10 cellular contexts compared by ENCODE assay signal in the genomic region with DNA sequence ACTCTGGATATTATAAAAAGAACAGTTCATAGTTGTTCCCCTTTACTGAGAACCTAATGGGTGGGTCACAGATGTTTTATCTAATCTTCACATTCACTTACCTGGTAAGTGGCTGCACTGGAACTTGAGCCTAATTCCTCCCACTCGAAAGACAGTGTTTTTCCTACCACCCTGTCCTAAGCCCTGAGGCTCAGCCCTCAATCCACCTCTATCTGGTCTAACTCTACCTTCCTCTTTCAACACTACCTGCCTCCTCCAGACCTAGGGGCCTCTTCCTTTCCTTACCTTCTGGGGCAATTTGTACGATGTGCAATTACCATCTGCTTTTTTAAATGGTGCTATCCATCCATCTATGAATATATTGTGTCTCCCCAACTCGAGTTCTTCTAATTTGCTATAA. TPM values are rescaled to one million over a fixed set of nuclear protein-coding genes. Genes with fewer than 3 reads are reported as not detected.
DNase-seq lines count a peak whose midpoint lies in the region; ATAC-seq, FAIRE-seq and TF ChIP-seq lines count a peak whose summit lies in the region.
"Had no signal": no experiment of that assay in that cellular context is flagged by ENCODE, and none has a peak within 500 bp of the region (broad histone marks: within the 10 kb centered on the region; RNA-seq: fewer than 3 reads in every experiment).

No MANE protein-coding gene starts in this region.

- no peaks in the 10 kb centered on the region for H3K9me3 ChIP-seq in CD8-positive, alpha-beta T cell (ENCODE audit: low read length)
- no peaks in the 10 kb centered on the region for H3K9me3 ChIP-seq in MM.1S (replicated peaks; ENCODE audit: insufficient read depth, low read length)
- H3K9me3 ChIP-seq in endocrine pancreas (ENCODE audit: control insufficient read depth, low read length): no peaks in the 10 kb centered on the region
- H3K9me3 ChIP-seq in pancreas: no peaks in the 10 kb centered on the region
- H3K9me3 ChIP-seq in ascending aorta: no peaks in the 10 kb centered on the region

- no peak overlapping the region for H2AFZ ChIP-seq in MM.1S (ENCODE audit: low read length)

- H4K20me1 ChIP-seq in MM.1S (ENCODE audit: insufficient read depth, low read length): no peaks in the 10 kb centered on the region

- no peak overlapping the region for H3K27ac Mint-ChIP-seq in CD8-positive, alpha-beta T cell
- H3K27ac Mint-ChIP-seq: activated B cell treated with CpG ODN at 0.5 μM for 24 hours had no signal

- H3K4me3 ChIP-seq in CD8-positive, alpha-beta T cell (ENCODE audit: low read depth, low read length): no peak overlapping the region
- no peak overlapping the region for H3K4me3 ChIP-seq in MM.1S (ENCODE audit: low read length)
- peak overlapping the region; percentile 67 for H3K4me3 ChIP-seq in endocrine pancreas (ENCODE audit: control insufficient read depth, insufficient read depth, low read length)
- H3K4me3 ChIP-seq in pancreas: no peak overlapping the region
- H3K4me3 ChIP-seq in ascending aorta: no peak overlapping the region

- no peaks in the 10 kb centered on the region for H3K27me3 ChIP-seq in CD8-positive, alpha-beta T cell (ENCODE audit: insufficient read depth, low read length)
- H3K27me3 ChIP-seq in MM.1S (replicated peaks; ENCODE audit: insufficient read depth, low read length) (no peaks in the 10 kb centered on the region), endocrine pancreas (ENCODE audit: control insufficient read depth, insufficient read depth, low read length) (no peaks in the 10 kb centered on the region), pancreas (no peaks in the 10 kb centered on the region), ascending aorta (no peaks in the 10 kb centered on the region)

- H3F3A ChIP-seq in MM.1S (ENCODE audit: insufficient read depth, low read length): no peaks in the 10 kb centered on the region

- CTCF ChIA-PET in CD8-positive, alpha-beta T cell (lab: Charles Lee): interaction anchor here (0.6 to 4.3 kb wide), 31 partner anchors 8 to 355 kb away, joined by 3 to 54 read pairs (median 3); a partner anchor contains a TSS

- TF ChIP-seq CTCF in CD8-positive, alpha-beta T cell (IDR thresholded peaks at IDR 0.05): no peak
- no peak for TF ChIP-seq CTCF in MM.1S (IDR thresholded peaks at IDR 0.05; ENCODE audit: low read length)
- TF ChIP-seq CTCF in pancreas (IDR thresholded peaks at IDR 0.05): no peak
- no peak for TF ChIP-seq CTCF in ascending aorta (IDR thresholded peaks at IDR 0.05)

- peak overlapping the region; percentile 53; the same call in 1 of the 2 replicates for H3K4me2 ChIP-seq in MM.1S (ENCODE audit: low read depth, low read length)

- no peaks in the 10 kb centered on the region for H3K79me2 ChIP-seq in MM.1S (ENCODE audit: low read length)

- H3K9ac ChIP-seq in MM.1S (ENCODE audit: low read length) (no peak overlapping the region), endocrine pancreas (ENCODE audit: control insufficient read depth, insufficient read depth, low read length) (no peak overlapping the region)

- no peak for DNase-seq in CD8-positive, alpha-beta T cell
- DNase-seq in MM.1S: no peak
- DNase-seq in pancreas: no peak
- no peak for DNase-seq in effector CD4-positive, alpha-beta T cell
- no peak for DNase-seq in ascending aorta (ENCODE audit: low spot score in 2 of 2)
- DNase-seq: activated B cell treated with CpG ODN at 0.5 μM for 24 hours had no signal

- intact Hi-C loops in CD8-positive, alpha-beta T cell (cut with DNase I, micrococcal nuclease): loop anchor here (1.0 to 5.0 kb wide), 5 partner anchors 10 to 585 kb away; a partner anchor contains a TSS
- intact Hi-C loops in pancreas (cut with DNase I): loop anchor here in 1 of 3 donors (5.0 kb wide), 1 partner anchor 155 kb away; no protein-coding TSS in a partner anchor
- intact Hi-C loops in ascending aorta (cut with DNase I): loop anchor here (1.0 kb wide), 1 partner anchor 153 kb away; no protein-coding TSS in a partner anchor

- H3K27me3 Mint-ChIP-seq in CD8-positive, alpha-beta T cell (ENCODE audit: low read depth): no peaks in the 10 kb centered on the region
- H3K27me3 Mint-ChIP-seq: activated B cell treated with CpG ODN at 0.5 μM for 24 hours; stimulated activated naive CD8-positive, alpha-beta T cell treated with anti-CD3 and anti-CD28 coated beads, Interleukin-15, amount 100 ng/mL, for 72 hours had no signal

- 41 to 53% methylated on average over 3 of the region's 3 CpGs for WGBS in pancreas, 2 donors

- ATAC-seq in CD8-positive, alpha-beta T cell: no peak
- ATAC-seq in pancreas (peak; percentile 32 to 65 (median 56)), HG03280 (IDR thresholded peaks at IDR 0.05; ENCODE audit: unreplicated experiment) (no peak)

- no peak overlapping the region for H3K27ac ChIP-seq in CD8-positive, alpha-beta T cell (ENCODE audit: low read depth, low read length)
- H3K27ac ChIP-seq in MM.1S (ENCODE audit: low read length) (no peak overlapping the region), pancreas (no peak overlapping the region), ascending aorta (no peak overlapping the region)
- H3K27ac ChIP-seq: coronary artery had no signal

- no peaks in the 10 kb centered on the region for H3K36me3 ChIP-seq in CD8-positive, alpha-beta T cell (ENCODE audit: insufficient read depth, low read length)
- H3K36me3 ChIP-seq in MM.1S (replicated peaks; ENCODE audit: insufficient read depth, low read length): no peaks in the 10 kb centered on the region
- H3K36me3 ChIP-seq in endocrine pancreas (ENCODE audit: control insufficient read depth, insufficient read depth, low read length): no peaks in the 10 kb centered on the region
- no peaks in the 10 kb centered on the region for H3K36me3 ChIP-seq in pancreas
- no peaks in the 10 kb centered on the region for H3K36me3 ChIP-seq in ascending aorta

- no peaks in the 10 kb centered on the region for H3K4me1 ChIP-seq in CD8-positive, alpha-beta T cell (ENCODE audit: insufficient read depth, low read length)
- no peaks in the 10 kb centered on the region for H3K4me1 ChIP-seq in MM.1S (ENCODE audit: low read length)
- no peaks in the 10 kb centered on the region for H3K4me1 ChIP-seq in endocrine pancreas (ENCODE audit: control insufficient read depth, insufficient read depth, low read length)
- peaks cover 0 to 6% (median 5%) of the 10 kb centered on the region in 3 donors for H3K4me1 ChIP-seq in pancreas
- peaks cover 0 to 3% of the 10 kb centered on the region in 2 donors for H3K4me1 ChIP-seq in ascending aorta

- no peaks in the 10 kb centered on the region for H3K36me3 Mint-ChIP-seq in CD8-positive, alpha-beta T cell

- no peaks in the 10 kb centered on the region for H3K9me3 Mint-ChIP-seq in CD8-positive, alpha-beta T cell
- H3K9me3 Mint-ChIP-seq: activated B cell treated with CpG ODN at 0.5 μM for 24 hours; stimulated activated naive CD8-positive, alpha-beta T cell treated with anti-CD3 and anti-CD28 coated beads, Interleukin-15, amount 100 ng/mL, for 72 hours had no signal

- no peaks in the 10 kb centered on the region for H3K9me2 ChIP-seq in MM.1S (replicated peaks; ENCODE audit: insufficient read depth, low read length)

- POLR2A ChIA-PET in CD8-positive, alpha-beta T cell (lab: Charles Lee): interaction anchor here (0.6 to 2.5 kb wide), 2 partner anchors 80 to 193 kb away, joined by 4 to 7 read pairs; no protein-coding TSS in a partner anchor

- H3K4me3 Mint-ChIP-seq in CD8-positive, alpha-beta T cell: peak overlapping the region; percentile 79

- peaks cover 6% of the 10 kb centered on the region for H3K4me1 Mint-ChIP-seq in CD8-positive, alpha-beta T cell (ENCODE audit: low read depth)

- FAIRE-seq in pancreas (lab: Jason Lieb, UNC): no peak

RNA-seq across cellular contexts. Expression of a gene that starts 9.7 kb away (rescaled TPM):
- 1 to 10 TPM; 1.5 to 2.3 TPM for total RNA-seq in CD8-positive, alpha-beta T cell
- total RNA-seq in pancreas (1 to 10 TPM in 5 of 6 donors, under 1 TPM in 1; 0.38 to 8.2 (median 2.0) TPM), ascending aorta (11.9 TPM)
- 1 to 10 TPM; 1.6 to 4.6 TPM for polyA plus RNA-seq in pancreas

RNA-seq across cellular contexts. Expression of a gene that starts 41.9 kb away (rescaled TPM):
- 10 to 100 TPM; 12.7 TPM for total RNA-seq in CD8-positive, alpha-beta T cell
- total RNA-seq in pancreas (10 to 100 TPM; 27.4 to 62.9 (median 50.0) TPM), ascending aorta (181 TPM)
- polyA plus RNA-seq in pancreas: 10 to 100 TPM; 16.5 to 29.1 TPM

Comparison
In these comparisons a context has a peak if more than half of its experiments do, and no peak if none do; other contexts are left out.
1. ATAC-seq: peak in pancreas (4 of 4); none in CD8-positive, alpha-beta T cell (single experiment) and HG03280 (single experiment).